19 cellular contexts compared by ENCODE assay signal in genomic region chr12:132206093-132206434, GRCh38.
"Had no signal": no experiment of that assay in that cellular context is flagged by ENCODE, and none has a peak within 500 bp of the region (broad histone marks: within the 10 kb centered on the region; RNA-seq: fewer than 3 reads in every experiment).

No MANE protein-coding gene starts in this region.

- H3K27ac ChIP-seq: coronary artery, foreskin keratinocyte, parathyroid adenoma, prostate gland, right lobe of liver, tibial nerve, upper lobe of right lung had no signal

- H3K4me3 ChIP-seq: lung, prostate gland, right lobe of liver, upper lobe of right lung had no signal

- H2AFZ ChIP-seq: parathyroid adenoma had no signal

- DNase-seq: effector CD4-positive, alpha-beta T cell; endodermal cell; erythroblast; foreskin keratinocyte; left colon; left ventricle myocardium superior; mesendoderm; naive thymus-derived CD4-positive, alpha-beta T cell; right lobe of liver; stimulated activated CD4-positive, alpha-beta T cell treated with anti-CD3 and anti-CD28 coated beads, Interleukin-4, amount 100 ng/mL, for 1 hour; stimulated activated CD8-positive, alpha-beta memory T cell treated with anti-CD3 and anti-CD28 coated beads, Interleukin-4, amount 100 ng/mL, for 48 hours; upper lobe of right lung had no signal

- H3K36me3 ChIP-seq: prostate gland, right lobe of liver, tibial nerve, upper lobe of right lung had no signal

- H3K27ac Mint-ChIP-seq: endodermal cell; naive thymus-derived CD4-positive, alpha-beta T cell; stimulated activated effector memory CD8-positive, alpha-beta T cell treated with anti-CD3 and anti-CD28 coated beads, Interleukin-12 subunit alpha, Interleukin-12 subunit beta, amount 100 ng/mL, for 72 hours; stimulated activated naive CD8-positive, alpha-beta T cell treated with anti-CD3 and anti-CD28 coated beads, Interleukin-15, Interleukin-2, amounts not matched to agents 100 ng/mL and 50 ng/mL, for 24 hours had no signal

- ATAC-seq: foreskin keratinocyte; left colon; left ventricle myocardium superior; naive thymus-derived CD4-positive, alpha-beta T cell; right lobe of liver; stimulated activated effector memory CD8-positive, alpha-beta T cell treated with anti-CD3 and anti-CD28 coated beads, Interleukin-12 subunit alpha, Interleukin-12 subunit beta, amount 100 ng/mL, for 72 hours; upper lobe of right lung had no signal

- H3K36me3 Mint-ChIP-seq: naive thymus-derived CD4-positive, alpha-beta T cell; stimulated activated effector memory CD8-positive, alpha-beta T cell treated with anti-CD3 and anti-CD28 coated beads, Interleukin-12 subunit alpha, Interleukin-12 subunit beta, amount 100 ng/mL, for 72 hours had no signal

- H3K9me3 ChIP-seq: prostate gland, right lobe of liver, upper lobe of right lung had no signal

- H3K9me3 Mint-ChIP-seq: stimulated activated effector memory CD8-positive, alpha-beta T cell treated with anti-CD3 and anti-CD28 coated beads, Interleukin-12 subunit alpha, Interleukin-12 subunit beta, amount 100 ng/mL, for 72 hours; stimulated activated naive CD8-positive, alpha-beta T cell treated with anti-CD3 and anti-CD28 coated beads, Interleukin-15, Interleukin-2, amounts not matched to agents 100 ng/mL and 50 ng/mL, for 24 hours had no signal

- H3K4me3 Mint-ChIP-seq: endodermal cell; stimulated activated naive CD8-positive, alpha-beta T cell treated with anti-CD3 and anti-CD28 coated beads, Interleukin-15, Interleukin-2, amounts not matched to agents 100 ng/mL and 50 ng/mL, for 24 hours had no signal

- H3K79me2 ChIP-seq: parathyroid adenoma had no signal

- H3K4me1 Mint-ChIP-seq: endodermal cell; stimulated activated effector memory CD8-positive, alpha-beta T cell treated with anti-CD3 and anti-CD28 coated beads, Interleukin-12 subunit alpha, Interleukin-12 subunit beta, amount 100 ng/mL, for 72 hours had no signal

- H3K4me1 ChIP-seq: foreskin keratinocyte, right lobe of liver had no signal
